1 cellular context compared by ENCODE assay signal in genomic region chr10:34826221-34826620, GRCh38.
TF ChIP-seq lines count a peak whose summit lies in the region.

No MANE protein-coding gene starts in this region.

TF ChIP-seq in HCT116, 20 proteins besides CTCF, POLR2A, EP300 and RAD21 (continued from another document):
- TF ChIP-seq, protein P1, sequence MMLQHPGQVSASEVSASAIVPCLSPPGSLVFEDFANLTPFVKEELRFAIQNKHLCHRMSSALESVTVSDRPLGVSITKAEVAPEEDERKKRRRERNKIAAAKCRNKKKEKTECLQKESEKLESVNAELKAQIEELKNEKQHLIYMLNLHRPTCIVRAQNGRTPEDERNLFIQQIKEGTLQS (IDR thresholded peaks at IDR 0.05): no peak
- TF ChIP-seq CBX3 (IDR thresholded peaks at IDR 0.05; ENCODE audit: low read depth): no peak
- no peak for TF ChIP-seq SP1 (IDR thresholded peaks at IDR 0.05; ENCODE audit: low read depth)
- TF ChIP-seq ELF1 (IDR thresholded peaks at IDR 0.05; ENCODE audit: borderline replicate concordance, low read depth): no peak
- TF ChIP-seq FOSL1 (IDR thresholded peaks at IDR 0.05; ENCODE audit: low read depth): no peak
